ENCODE assay signal across 10 cellular contexts in the genomic region with DNA sequence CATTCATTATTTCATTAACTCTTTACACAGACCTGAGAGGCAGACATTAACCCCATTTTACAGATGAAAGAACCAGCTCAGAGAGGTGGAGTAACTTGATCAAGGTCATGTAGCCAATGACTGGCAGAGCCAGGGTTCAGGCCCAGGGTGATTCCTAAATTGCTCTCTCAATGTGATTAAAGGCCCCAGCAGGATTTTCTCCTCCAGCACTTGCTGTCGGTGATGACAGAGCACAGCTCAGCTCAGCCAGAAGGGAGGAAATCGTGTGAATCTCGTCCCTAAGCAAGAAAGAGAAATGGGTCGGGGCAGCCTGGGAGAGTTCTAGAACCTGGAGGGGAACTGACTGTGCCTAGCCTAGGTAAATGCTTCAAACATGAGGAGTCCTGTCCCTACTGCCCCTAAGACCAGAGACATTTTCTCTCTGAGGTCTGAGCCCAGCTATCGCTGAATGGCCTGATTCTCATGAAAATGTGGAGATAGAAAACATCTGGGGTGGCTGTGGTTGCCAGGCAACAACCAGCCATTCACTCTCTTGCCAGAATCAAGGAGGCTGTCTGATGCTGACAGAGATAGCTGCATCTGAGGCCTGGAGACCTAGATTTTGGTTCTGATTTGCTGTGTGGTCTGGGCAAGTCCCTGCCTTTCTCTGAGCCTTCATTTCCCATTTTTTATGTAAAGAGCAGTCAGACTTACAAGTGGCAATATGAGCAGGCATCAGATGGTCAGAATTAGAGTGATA. TPM values are rescaled to one million over a fixed set of nuclear protein-coding genes. Genes with fewer than 3 reads are reported as not detected.
DNase-seq lines count a peak whose midpoint lies in the region; ATAC-seq and TF ChIP-seq lines count a peak whose summit lies in the region.
"Had no signal": no experiment of that assay in that cellular context is flagged by ENCODE, and none has a peak within 500 bp of the region (broad histone marks: within the 10 kb centered on the region; RNA-seq: fewer than 3 reads in every experiment).

No MANE protein-coding gene starts in this region.

- no peak overlapping the region for H3K27ac Mint-ChIP-seq in neural progenitor cell
- H3K27ac Mint-ChIP-seq: activated naive CD8-positive, alpha-beta T cell treated with anti-CD3 and anti-CD28 coated beads, Interleukin-2, amount 10 ng/mL, durations not matched to agents 7 days and 5 days had no signal

- H3K79me2 ChIP-seq in neural progenitor cell (ENCODE audit: low read depth) = no peaks in the 10 kb centered on the region

- peaks cover 15% of the 10 kb centered on the region for H3K4me1 Mint-ChIP-seq in neural progenitor cell

- no peaks in the 10 kb centered on the region for H3F3A ChIP-seq in neural progenitor cell (ENCODE audit: low read depth)

- no peak overlapping the region for H3K4me3 ChIP-seq in neural progenitor cell
- H3K4me3 ChIP-seq: heart right ventricle had no signal

- no peaks in the 10 kb centered on the region for H3K36me3 Mint-ChIP-seq in neural progenitor cell

- H3K36me3 ChIP-seq in neural progenitor cell = no peaks in the 10 kb centered on the region
- H3K36me3 ChIP-seq: heart right ventricle had no signal

- no peaks in the 10 kb centered on the region for H3K27me3 ChIP-seq in neural progenitor cell
- H3K27me3 ChIP-seq: heart right ventricle had no signal

- H2AFZ ChIP-seq in neural progenitor cell (replicated peaks) = no peak overlapping the region

- no peak for TF ChIP-seq CTCF in neural progenitor cell (IDR thresholded peaks at IDR 0.05)

- H3K4me1 ChIP-seq in neural progenitor cell = no peaks in the 10 kb centered on the region

- no peak overlapping the region for H3K27ac ChIP-seq in neural progenitor cell

- no peak for ATAC-seq in GM21381 (IDR thresholded peaks at IDR 0.05; ENCODE audit: unreplicated experiment)
- no peak for ATAC-seq in GM19467 (IDR thresholded peaks at IDR 0.05; ENCODE audit: unreplicated experiment)

- H3K4me3 Mint-ChIP-seq in neural progenitor cell = peak overlapping the region; percentile 17
- H3K4me3 Mint-ChIP-seq: activated naive CD8-positive, alpha-beta T cell treated with anti-CD3 and anti-CD28 coated beads, Interleukin-2, amount 10 ng/mL, durations not matched to agents 7 days and 5 days had no signal

- no peak overlapping the region for H3K9ac ChIP-seq in neural progenitor cell

- peaks cover 12% of the 10 kb centered on the region for H3K27me3 Mint-ChIP-seq in neural progenitor cell (ENCODE audit: insufficient read depth, low read depth)
- H3K27me3 Mint-ChIP-seq: activated naive CD8-positive, alpha-beta T cell treated with anti-CD3 and anti-CD28 coated beads, Interleukin-2, amount 10 ng/mL, durations not matched to agents 7 days and 5 days had no signal

- no peaks in the 10 kb centered on the region for H3K9me3 Mint-ChIP-seq in neural progenitor cell
- H3K9me3 Mint-ChIP-seq: activated naive CD8-positive, alpha-beta T cell treated with anti-CD3 and anti-CD28 coated beads, Interleukin-2, amount 10 ng/mL, durations not matched to agents 7 days and 5 days had no signal

- no peaks in the 10 kb centered on the region for H4K20me1 ChIP-seq in neural progenitor cell (ENCODE audit: low read depth)

- H3K9me3 ChIP-seq in neural progenitor cell (ENCODE audit: low read depth) = no peaks in the 10 kb centered on the region
- H3K9me3 ChIP-seq: heart right ventricle had no signal

- H3K4me2 ChIP-seq in neural progenitor cell = no peak overlapping the region

- DNase-seq in ELF-1 (ENCODE audit: low read depth, low spot score) = peak; percentile 32
- DNase-seq in RPMI8226 = peak; percentile 40
- DNase-seq in central memory CD4-positive, alpha-beta T cell = peak; percentile 82
- DNase-seq in neural progenitor cell (ENCODE audit: low spot score) = no peak
- DNase-seq in SW480 (ENCODE audit: low spot score) = no peak
- no peak for DNase-seq in SHP77 (lab: John Stamatoyannopoulos, UW)
- DNase-seq: activated naive CD8-positive, alpha-beta T cell treated with anti-CD3 and anti-CD28 coated beads, Interleukin-2, amount 10 ng/mL, durations not matched to agents 7 days and 5 days; heart right ventricle had no signal

RNA-seq across cellular contexts. Expression of a gene that starts 19.6 kb away (rescaled TPM):
- 11.5 and 14.2 TPM in 2 replicates for total RNA-seq in neural progenitor cell (ENCODE audit: low replicate concordance)

RNA-seq across cellular contexts. Expression of a gene that starts 52.4 kb away (rescaled TPM):
- total RNA-seq in neural progenitor cell (ENCODE audit: low replicate concordance) = 85.5 and 128 TPM in 2 replicates

Comparison
In these comparisons a context has a peak if more than half of its experiments do, and no peak if none do; other contexts are left out.
1. DNase-seq: peak in ELF-1 (single experiment), RPMI8226 (single experiment) and central memory CD4-positive, alpha-beta T cell (single experiment); none in neural progenitor cell (single experiment), SW480 (single experiment) and SHP77 (0 of 2).